21 cellular contexts compared by ENCODE assay signal in the genomic region with DNA sequence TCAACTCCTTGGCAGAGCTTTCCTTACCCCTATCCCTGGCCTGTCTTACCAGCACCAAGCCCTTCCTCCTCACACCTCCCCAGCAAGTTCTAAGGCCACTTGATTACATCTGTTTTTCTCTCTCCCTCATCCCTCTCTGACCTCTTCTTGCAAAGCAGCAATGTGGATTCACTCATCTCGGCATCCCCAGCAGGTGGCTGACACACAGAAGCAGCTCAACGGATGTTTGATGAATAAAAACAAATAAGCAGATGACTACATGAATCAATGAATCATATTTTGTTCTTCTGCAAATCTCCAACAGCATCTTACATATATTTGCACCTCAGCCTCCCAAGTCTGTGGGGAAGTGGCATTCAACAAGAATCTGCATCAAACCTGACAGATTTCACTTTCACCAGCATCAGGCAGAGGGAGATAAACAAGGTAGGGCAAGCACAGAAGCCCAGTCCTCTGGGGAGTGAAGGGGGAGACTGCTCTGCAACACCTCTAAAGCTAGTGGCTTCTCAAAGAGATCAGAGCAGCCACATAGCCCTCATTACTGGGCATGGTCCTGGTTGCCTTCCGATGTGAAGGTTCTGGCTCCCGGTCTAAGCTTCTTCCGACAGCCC. TPM values are rescaled to one million over a fixed set of nuclear protein-coding genes. Genes with fewer than 3 reads are reported as not detected.
A peak's percentile ranks its signal among the peaks of the same experiment; 100 is the strongest.
DNase-seq lines count a peak whose midpoint lies in the region; ATAC-seq, FAIRE-seq and TF ChIP-seq lines count a peak whose summit lies in the region.
"Had no signal": no experiment of that assay in that cellular context is flagged by ENCODE, and none has a peak within 500 bp of the region (broad histone marks: within the 10 kb centered on the region; RNA-seq: fewer than 3 reads in every experiment).

No MANE protein-coding gene starts in this region.

- CTCF ChIA-PET in activated naive CD4-positive, alpha-beta T cell treated with anti-CD3 and anti-CD28 coated beads for 36 hours (lab: Charles Lee), result interaction anchor here (0.8 to 5.2 kb wide), 4 partner anchors 18 to 497 kb away, joined by 3 to 17 read pairs (median 5); no protein-coding TSS in a partner anchor
- CTCF ChIA-PET in GM12878 (lab: Yijun Ruan, JAX), result interaction anchor here (0.7 to 2.7 kb wide), 6 partner anchors 12 to 101 kb away, joined by 3 to 13 read pairs (median 4); no protein-coding TSS in a partner anchor

- in situ Hi-C loops in GM12878 (cut with MboI), result no loop called here

- peaks cover 2 to 3% of the 10 kb centered on the region in 2 experiments; a peak in 1 of 4 replicates for H3K27me3 ChIP-seq in GM12878 (replicated peaks in 1 of 2; ENCODE audit: control insufficient read depth in 2 of 2, insufficient read depth in 2 of 2, low read length in 1 of 2)
- no peaks in the 10 kb centered on the region for H3K27me3 ChIP-seq in right lobe of liver
- peaks cover 0 to 18% of the 10 kb centered on the region in 2 donors for H3K27me3 ChIP-seq in left lung
- H3K27me3 ChIP-seq: SJCRH30 had no signal

- DNase-seq in activated naive CD4-positive, alpha-beta T cell treated with anti-CD3 and anti-CD28 coated beads for 36 hours, result peak; percentile 10
- no peak for DNase-seq in activated naive CD4-positive, alpha-beta T cell treated with anti-CD3 and anti-CD28 coated beads, Interleukin-2, amount 50 U/mL, for 16 hours
- DNase-seq in NCI-H1092 (lab: John Stamatoyannopoulos, UW) (peak; percentile 56), GM12878 (ENCODE audit: low read depth, low spot score) (no peak), right lobe of liver (no peak), COLO829 (ENCODE audit: low spot score) (no peak), left lung (no peak)
- DNase-seq: activated B cell treated with CpG ODN at 0.5 μM for 24 hours; activated naive CD8-positive, alpha-beta T cell treated with anti-CD3 and anti-CD28 coated beads, Interleukin-2, amount 10 ng/mL, durations not matched to agents 7 days and 5 days; mucosa of descending colon; NCI-H2171 treated with DMSO at 0.1 percent for 48 hours; SJCRH30; stimulated activated CD4-positive, alpha-beta T cell treated with anti-CD3 and anti-CD28 coated beads, Interleukin-2, amount 100 ng/mL, for 48 hours had no signal

- H3K36me3 ChIP-seq in GM12878 (ENCODE audit: control insufficient read depth in 2 of 2, insufficient read depth in 2 of 2, low read length in 1 of 2) (no peaks in the 10 kb centered on the region), right lobe of liver (no peaks in the 10 kb centered on the region), left lung (no peaks in the 10 kb centered on the region)
- H3K36me3 ChIP-seq: SJCRH30 had no signal

- no peak overlapping the region for H3K9ac ChIP-seq in GM12878 (ENCODE audit: control insufficient read depth, insufficient read depth, low read length)

- TF ChIP-seq EP300 in GM12878 (IDR thresholded peaks at IDR 0.05; ENCODE audit: borderline replicate concordance in 1 of 2, control insufficient read depth in 1 of 2, low read depth in 2 of 2, low read length in 2 of 2), result no peak

- H3K79me2 ChIP-seq in GM12878 (ENCODE audit: control insufficient read depth, insufficient read depth, low read length), result no peaks in the 10 kb centered on the region

- SMC1A ChIA-PET in GM12878 (lab: Charles Lee; ENCODE audit: uncharacterized antibody, unreplicated experiment), result interaction anchor here (0.6 to 2.1 kb wide), 9 partner anchors 8 to 101 kb away, joined by 3 to 10 read pairs (median 3); no protein-coding TSS in a partner anchor

- WGBS in GM12878 (ENCODE audit: insufficient coverage, insufficient replicate concordance, low lambda C conversion rate, missing lambda C conversion rate), result 31% methylated on average over 5 of the region's 5 CpGs
- WGBS in right lobe of liver (ENCODE audit: insufficient coverage, low coverage, low lambda C conversion rate, missing lambda C conversion rate), result 40% methylated on average over 3 of the region's 5 CpGs

- no peak for TF ChIP-seq CTCF in GM12878 (IDR thresholded peaks at IDR 0.05 in 2 of 3, conservative IDR thresholded peaks at IDR 0.05 in 1 of 3; ENCODE audit: control insufficient read depth in 2 of 3, extremely low read depth in 1 of 3, insufficient read depth in 1 of 3, low read depth in 3 of 3, low read length in 3 of 3)
- TF ChIP-seq CTCF in right lobe of liver (IDR thresholded peaks at IDR 0.05), result no peak
- TF ChIP-seq CTCF in left lung (IDR thresholded peaks at IDR 0.05), result no peak

- H2AFZ ChIP-seq in GM12878 (ENCODE audit: control insufficient read depth, low read depth, low read length), result no peak overlapping the region

- no peaks in the 10 kb centered on the region for H3K36me3 Mint-ChIP-seq in activated naive CD4-positive, alpha-beta T cell treated with anti-CD3 and anti-CD28 coated beads for 36 hours (ENCODE audit: low read depth)
- H3K36me3 Mint-ChIP-seq: activated naive CD8-positive, alpha-beta T cell treated with anti-CD3 and anti-CD28 coated beads, Interleukin-2, amount 10 ng/mL, durations not matched to agents 7 days and 5 days had no signal

- no peaks in the 10 kb centered on the region for H4K20me1 ChIP-seq in GM12878 (ENCODE audit: control insufficient read depth, insufficient read depth)

- TF ChIP-seq POLR2A in GM12878 (IDR thresholded peaks at IDR 0.05; ENCODE audit: low read depth, low read length) (no peak), right lobe of liver (IDR thresholded peaks at IDR 0.05) (no peak)

- H3K9me3 ChIP-seq in GM12878 (replicated peaks; ENCODE audit: control insufficient read depth, insufficient read depth, low read length) (no peaks in the 10 kb centered on the region; the same call in 2 of the 3 replicates), right lobe of liver (no peaks in the 10 kb centered on the region), left lung (peaks cover 0 to 6% of the 10 kb centered on the region in 2 donors)
- H3K9me3 ChIP-seq: mucosa of descending colon, SJCRH30 had no signal

- RAD21 ChIA-PET in GM12878 (lab: Charles Lee; ENCODE audit: unreplicated experiment), result interaction anchor here (1.1 to 7.9 kb wide), 3 partner anchors 49 to 105 kb away, joined by 4 to 45 read pairs (median 5); no protein-coding TSS in a partner anchor

- ATAC-seq in GM12878 (peak; percentile 58), right lobe of liver (no peak), left lung (no peak)
- ATAC-seq: left lobe of liver, mucosa of descending colon had no signal

- H3K4me1 ChIP-seq in GM12878 (ENCODE audit: control insufficient read depth, insufficient read depth, low read length) (no peaks in the 10 kb centered on the region), right lobe of liver (peaks cover 0 to 9% (median 3%) of the 10 kb centered on the region in 4 donors), left lung (no peaks in the 10 kb centered on the region)
- H3K4me1 ChIP-seq: SJCRH30 had no signal

- FAIRE-seq in GM12878 (lab: Jason Lieb, UNC), result no peak
- FAIRE-seq: G401.6, H54 had no signal

- intact Hi-C loops in activated naive CD4-positive, alpha-beta T cell treated with anti-CD3 and anti-CD28 coated beads for 36 hours (cut with micrococcal nuclease), result no loop called here
- intact Hi-C loops in GM12878 (cut with micrococcal nuclease; ENCODE audit: unreplicated experiment), result no loop called here
- intact Hi-C loops in right lobe of liver (cut with DNase I), result no loop called here
- intact Hi-C loops in left lung (cut with DNase I), result no loop called here

- H3K27ac ChIP-seq in GM12878 (ENCODE audit: control insufficient read depth, insufficient read depth) (no peak overlapping the region), right lobe of liver (no peak overlapping the region), left lung (no peak overlapping the region)
- H3K27ac ChIP-seq: SJCRH30, skin epidermis had no signal

- H3K4me1 Mint-ChIP-seq in activated naive CD4-positive, alpha-beta T cell treated with anti-CD3 and anti-CD28 coated beads for 36 hours (ENCODE audit: low read depth), result no peaks in the 10 kb centered on the region
- H3K4me1 Mint-ChIP-seq: activated B cell treated with CpG ODN at 0.5 μM for 24 hours; activated naive CD8-positive, alpha-beta T cell treated with anti-CD3 and anti-CD28 coated beads, Interleukin-2, amount 10 ng/mL, durations not matched to agents 7 days and 5 days had no signal

- no peak overlapping the region for H3K4me2 ChIP-seq in GM12878 (ENCODE audit: control insufficient read depth, insufficient read depth)

- no peak overlapping the region for H3K4me3 Mint-ChIP-seq in activated naive CD4-positive, alpha-beta T cell treated with anti-CD3 and anti-CD28 coated beads for 36 hours
- H3K4me3 Mint-ChIP-seq: activated B cell treated with CpG ODN at 0.5 μM for 24 hours; activated naive CD8-positive, alpha-beta T cell treated with anti-CD3 and anti-CD28 coated beads, Interleukin-2, amount 10 ng/mL, durations not matched to agents 7 days and 5 days; T-helper 1 cell treated with Interleukin-12 subunit alpha and Interleukin-12 subunit beta and Interleukin-4 antibody, amounts not matched to agents 30 μg/mL and 1 μg/mL, for 36 hours had no signal

- peaks cover 2% of the 10 kb centered on the region for H3K27me3 Mint-ChIP-seq in activated naive CD4-positive, alpha-beta T cell treated with anti-CD3 and anti-CD28 coated beads for 36 hours (ENCODE audit: low read depth)

- H3K4me3 ChIP-seq in GM12878 (no peak overlapping the region), right lobe of liver (no peak overlapping the region), left lung (no peak overlapping the region)
- H3K4me3 ChIP-seq: mucosa of descending colon, SJCRH30, skin epidermis had no signal

- peaks cover 6% of the 10 kb centered on the region for H3K9me3 Mint-ChIP-seq in activated naive CD4-positive, alpha-beta T cell treated with anti-CD3 and anti-CD28 coated beads for 36 hours

- no peak overlapping the region for H3K27ac Mint-ChIP-seq in activated naive CD4-positive, alpha-beta T cell treated with anti-CD3 and anti-CD28 coated beads for 36 hours
- H3K27ac Mint-ChIP-seq: activated B cell treated with CpG ODN at 0.5 μM for 24 hours; activated naive CD8-positive, alpha-beta T cell treated with anti-CD3 and anti-CD28 coated beads, Interleukin-2, amount 10 ng/mL, durations not matched to agents 7 days and 5 days; T-helper 1 cell treated with Interleukin-12 subunit alpha and Interleukin-12 subunit beta and Interleukin-4 antibody, amounts not matched to agents 30 μg/mL and 1 μg/mL, for 36 hours had no signal

- TF ChIP-seq RAD21 in GM12878 (IDR thresholded peaks at IDR 0.05; ENCODE audit: insufficient read depth, low read depth, low read length), result no peak

- POLR2A ChIA-PET in GM12878 (lab: Charles Lee), result interaction anchor here (0.6 kb wide), 1 partner anchor 209 kb away, joined by 3 read pairs; no protein-coding TSS in a partner anchor

- BruUV-seq in GM12878 (replicated peaks; lab: Mats Ljungman, UMichigan), result no TSS peak

RNA-seq across cellular contexts. Expression of gene CAPN8, which starts 34.0 kb away (rescaled TPM):
- not detected for total RNA-seq in activated naive CD4-positive, alpha-beta T cell treated with anti-CD3 and anti-CD28 coated beads for 36 hours
- 2.5 TPM in 2 replicates for total RNA-seq in GM12878 (2013; cell fraction: nucleolus; rRNA removed)
- total RNA-seq in GM12878 (2014; rRNA removed) (7.4 and 8.3 TPM in 2 replicates), GM12878 (2014; rRNA removed; fragmentation: Illumina TruSeq; extraction: Trizol) (6.4 and 7.3 TPM in 2 replicates), GM12878 (2021) (7.5 and 7.6 TPM in 2 replicates), right lobe of liver (1 to 10 TPM in 1 of 6 experiments, under 1 TPM in 1, not detected in 4; 0.35 to 1.1 TPM), left lung (10 to 100 TPM; 77.9 to 87.9 TPM)
- polyA plus RNA-seq in GM12878 (2011; ENCODE audit: low read depth), result 0.64 TPM
- polyA plus RNA-seq in GM12878 (2011; rRNA removed) (9.8 and 13.5 TPM in 2 replicates), GM12878 (2014; fragmentation: Illumina TruSeq; extraction: Trizol) (8.4 and 8.6 TPM in 2 replicates), GM12878 (2014; fragmentation: Nextera tagmentation; extraction: Ambion mirVana) (10 to 100 TPM; 21.8 to 30.7 TPM), GM12878 (2014; rRNA removed) (10.7 and 11.0 TPM in 2 replicates), GM12878 (2016; fragmentation: Nextera tagmentation; extraction: Ambion mirVana) (10 to 100 TPM; 14.4 to 16.0 TPM)
- polyA plus RNA-seq in GM12878 (2011; cell fraction: cytosol; rRNA removed), result 11.4 and 14.2 TPM in 2 replicates
- polyA plus RNA-seq in GM12878 (2011; cell fraction: nucleus; rRNA removed), result 15.4 and 23.1 TPM in 2 replicates
- 0.66 TPM in 1 of 2 replicates, not detected in the other for polyA plus RNA-seq in GM12878 (2012)
- polyA minus RNA-seq in GM12878 (2011; rRNA and poly(A)+ RNA removed), result 3.0 and 5.3 TPM in 2 replicates
- polyA minus RNA-seq in GM12878 (2011; cell fraction: cytosol; rRNA and poly(A)+ RNA removed), result not detected in 2 replicates
- 1.1 and 2.9 TPM in 2 replicates for polyA minus RNA-seq in GM12878 (2011; cell fraction: nucleus; rRNA and poly(A)+ RNA removed)
- total RNA-seq: activated B cell treated with CpG ODN at 0.5 μM for 24 hours; activated CD8-positive, alpha-beta memory T cell treated with anti-CD3 and anti-CD28 coated beads for 36 hours; dermis microvascular lymphatic vessel endothelial cell; osteoblast; SJCRH30 had no signal

Comparison
In these comparisons a context has a peak if more than half of its experiments do, and no peak if none do; other contexts are left out.
1. DNase-seq: peak in activated naive CD4-positive, alpha-beta T cell treated with anti-CD3 and anti-CD28 coated beads for 36 hours (single experiment) and NCI-H1092 (single experiment); none in activated naive CD4-positive, alpha-beta T cell treated with anti-CD3 and anti-CD28 coated beads, Interleukin-2, amount 50 U/mL, for 16 hours (single experiment), GM12878 (single experiment), right lobe of liver (0 of 3), COLO829 (single experiment) and left lung (0 of 2).
2. RNA of gene CAPN8, which starts 34.0 kb away (total RNA-seq): 77.9 to 87.9 TPM in left lung; 2.5 to 8.3 TPM in GM12878, 0.35 to 1.1 TPM in right lobe of liver and not detected in activated naive CD4-positive, alpha-beta T cell treated with anti-CD3 and anti-CD28 coated beads for 36 hours; every median in the first group is over 4 times any median in the second.